ENCODE assay signal across 7 cellular contexts in the genomic region with DNA sequence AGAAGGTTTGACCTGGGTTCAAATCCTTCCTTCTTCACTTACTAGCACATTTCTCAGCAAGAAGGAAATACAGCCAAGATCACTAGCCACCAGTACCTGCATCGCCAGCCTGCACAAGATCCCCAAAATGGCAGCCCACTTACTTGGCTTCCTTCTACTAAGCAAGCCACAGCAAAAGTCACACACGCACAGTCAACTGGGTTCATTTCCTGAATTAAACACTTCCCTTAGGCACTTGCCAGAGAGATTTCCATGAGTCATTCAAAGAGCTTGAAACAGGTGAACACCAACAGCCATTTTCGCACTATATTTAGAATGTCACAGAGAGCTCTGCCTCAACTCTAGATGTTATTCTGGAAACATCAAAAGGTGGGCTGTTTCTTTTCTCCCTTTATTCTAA. TPM values are rescaled to one million over a fixed set of nuclear protein-coding genes. Genes with fewer than 3 reads are reported as not detected.
DNase-seq lines count a peak whose midpoint lies in the region; ATAC-seq, FAIRE-seq and TF ChIP-seq lines count a peak whose summit lies in the region.

No MANE protein-coding gene starts in this region.

- H3K36me3 Mint-ChIP-seq in activated T-helper 2 cell treated with anti-CD3 and anti-CD28 coated beads, Interferon-gamma antibody, Interleukin-2, Interleukin-4, amounts not matched to agents 10 μg/mL and 5 μg/mL and 100 μg/mL, durations not matched to agents 14 hours and 24 hours and 36 hours (ENCODE audit: low read depth): peaks cover 9% of the 10 kb centered on the region

- ATAC-seq in HG03565 (IDR thresholded peaks at IDR 0.05; ENCODE audit: unreplicated experiment): peak; percentile 47
- no peak for ATAC-seq in K562

- TF ChIP-seq EP300 in K562 (IDR thresholded peaks at IDR 0.05; ENCODE audit: low read length) (no peak), sigmoid colon (IDR thresholded peaks at IDR 0.05) (no peak)

- H3K27ac Mint-ChIP-seq in activated T-helper 2 cell treated with anti-CD3 and anti-CD28 coated beads, Interferon-gamma antibody, Interleukin-2, Interleukin-4, amounts not matched to agents 10 μg/mL and 5 μg/mL and 100 μg/mL, durations not matched to agents 14 hours and 24 hours and 36 hours: no peak overlapping the region

- peak; percentile 69 for DNase-seq in GM13977 (ENCODE audit: low spot score)
- DNase-seq in K562 (ENCODE audit: extremely low read depth in 1 of 4, low spot score in 3 of 4): no peak
- DNase-seq in sigmoid colon: no peak
- DNase-seq in activated T-helper 2 cell treated with anti-CD3 and anti-CD28 coated beads, Interferon-gamma antibody, Interleukin-2, Interleukin-4, amounts not matched to agents 10 μg/mL and 5 μg/mL and 100 μg/mL, durations not matched to agents 14 hours and 24 hours and 36 hours (ENCODE audit: low spot score): no peak
- DNase-seq in islet precursor cell: no peak
- DNase-seq in NCI-H2227 treated with DMSO at 0.1 percent for 48 hours (lab: John Stamatoyannopoulos, UW): no peak

- H3K9me1 ChIP-seq in K562 (ENCODE audit: control insufficient read depth, insufficient read depth, low read length): no peaks in the 10 kb centered on the region

- H3K9ac ChIP-seq in K562 (ENCODE audit: insufficient read depth in 1 of 2, low read depth in 2 of 2, low read length in 2 of 2): no peak overlapping the region

- no peak for TF ChIP-seq RAD21 in K562 (CRISPR knock-in tag; conservative IDR thresholded peaks at IDR 0.05 in 1 of 2, IDR thresholded peaks at IDR 0.05 in 1 of 2)

- POLR2A ChIA-PET in K562 (lab: Yijun Ruan, JAX): no interaction called here

- H3K4me3 ChIP-seq in K562 (no peak overlapping the region), sigmoid colon (no peak overlapping the region)

- H3K4me1 Mint-ChIP-seq in activated T-helper 2 cell treated with anti-CD3 and anti-CD28 coated beads, Interferon-gamma antibody, Interleukin-2, Interleukin-4, amounts not matched to agents 10 μg/mL and 5 μg/mL and 100 μg/mL, durations not matched to agents 14 hours and 24 hours and 36 hours (ENCODE audit: low read depth): peaks cover 21% of the 10 kb centered on the region

- intact Hi-C loops in K562 (cut with micrococcal nuclease): no loop called here
- intact Hi-C loops in sigmoid colon (cut with DNase I): no loop called here
- intact Hi-C loops in activated T-helper 2 cell treated with anti-CD3 and anti-CD28 coated beads, Interferon-gamma antibody, Interleukin-2, Interleukin-4, amounts not matched to agents 10 μg/mL and 5 μg/mL and 100 μg/mL, durations not matched to agents 14 hours and 24 hours and 36 hours (cut with micrococcal nuclease): no loop called here

- H3K27ac ChIP-seq in K562 (ENCODE audit: extremely low read depth, low read depth, low read length) (no peak overlapping the region), sigmoid colon (peak overlapping the region; percentile 15 to 95 (median 82))

- no peak overlapping the region for H3K4me3 Mint-ChIP-seq in activated T-helper 2 cell treated with anti-CD3 and anti-CD28 coated beads, Interferon-gamma antibody, Interleukin-2, Interleukin-4, amounts not matched to agents 10 μg/mL and 5 μg/mL and 100 μg/mL, durations not matched to agents 14 hours and 24 hours and 36 hours (ENCODE audit: low read depth)

- H3K4me1 ChIP-seq in K562 (replicated peaks in 1 of 2; ENCODE audit: control insufficient read depth in 2 of 2, insufficient read depth in 2 of 2, low read length in 2 of 2) (no peaks in the 10 kb centered on the region), sigmoid colon (peaks cover 0 to 74% (median 66%) of the 10 kb centered on the region in 4 donors)

- H3K9me3 Mint-ChIP-seq in activated T-helper 2 cell treated with anti-CD3 and anti-CD28 coated beads, Interferon-gamma antibody, Interleukin-2, Interleukin-4, amounts not matched to agents 10 μg/mL and 5 μg/mL and 100 μg/mL, durations not matched to agents 14 hours and 24 hours and 36 hours: peaks cover 10% of the 10 kb centered on the region

- no peaks in the 10 kb centered on the region for H4K20me1 ChIP-seq in K562 (replicated peaks; ENCODE audit: control insufficient read depth, insufficient read depth, low read length)

- in situ Hi-C loops in GM13977 (cut with MboI; ENCODE audit: low pct_unique_long_range_greater_than_20kb, low sequenced_read_pairs, unreplicated experiment): no loop called here
- in situ Hi-C loops in K562 (cut with MboI): no loop called here

- CTCF ChIA-PET in K562 (lab: Yijun Ruan, JAX; ENCODE audit: low intra/inter-chr PET ratio): no interaction called here

- no peak for FAIRE-seq in K562 (lab: Jason Lieb, UNC)

- no peak for TF ChIP-seq CTCF in GM13977 (IDR thresholded peaks at IDR 0.05; ENCODE audit: extremely low read depth, insufficient read depth, missing control alignments)
- TF ChIP-seq CTCF in K562 (IDR thresholded peaks at IDR 0.05 in 2 of 3, conservative IDR thresholded peaks at IDR 0.05 in 1 of 3; ENCODE audit: insufficient read depth in 2 of 3, low read depth in 1 of 3, low read length in 3 of 3): no peak
- TF ChIP-seq CTCF in sigmoid colon (IDR thresholded peaks at IDR 0.05): no peak

- 5% methylated on average over 2 of the region's 3 CpGs for WGBS in K562 (ENCODE audit: insufficient coverage, low coverage, missing lambda C conversion rate)
- WGBS in sigmoid colon, 2 donors: 62 to 83% methylated on average over 3 of the region's 3 CpGs

- H3K36me3 ChIP-seq in K562 (ENCODE audit: control insufficient read depth, insufficient read depth, low read length): no peaks in the 10 kb centered on the region
- H3K36me3 ChIP-seq in sigmoid colon: no peaks in the 10 kb centered on the region

- peaks cover 6 to 47% of the 10 kb centered on the region in 2 experiments for H3K27me3 ChIP-seq in K562 (ENCODE audit: control insufficient read depth in 2 of 2, insufficient read depth in 2 of 2, low read length in 2 of 2)
- H3K27me3 ChIP-seq in sigmoid colon: no peaks in the 10 kb centered on the region

- H3K79me2 ChIP-seq in K562 (ENCODE audit: control insufficient read depth, insufficient read depth, low read length): no peaks in the 10 kb centered on the region

- no TSS peak for BruUV-seq in K562 (replicated peaks; lab: Mats Ljungman, UMichigan)

- TF ChIP-seq POLR2A in K562 (conservative IDR thresholded peaks at IDR 0.05) (no peak), sigmoid colon (IDR thresholded peaks at IDR 0.05) (no peak)

- peaks cover 1% of the 10 kb centered on the region for H3K27me3 Mint-ChIP-seq in activated T-helper 2 cell treated with anti-CD3 and anti-CD28 coated beads, Interferon-gamma antibody, Interleukin-2, Interleukin-4, amounts not matched to agents 10 μg/mL and 5 μg/mL and 100 μg/mL, durations not matched to agents 14 hours and 24 hours and 36 hours (ENCODE audit: low read depth)

- H3K9me3 ChIP-seq in K562 (replicated peaks; ENCODE audit: control insufficient read depth, insufficient read depth, low read depth, low read length): no peaks in the 10 kb centered on the region
- no peaks in the 10 kb centered on the region for H3K9me3 ChIP-seq in sigmoid colon

- H3K4me2 ChIP-seq in K562 (ENCODE audit: insufficient read depth, low read length): no peak overlapping the region

- H2AFZ ChIP-seq in K562 (ENCODE audit: low read depth, low read length): no peak overlapping the region

TF ChIP-seq in K562, 482 proteins besides CTCF, POLR2A, EP300 and RAD21:
- TF ChIP-seq ZNF583 (CRISPR knock-in tag; IDR thresholded peaks at IDR 0.05): no peak
- no peak for TF ChIP-seq PTTG1 (tag; IDR thresholded peaks at IDR 0.05; ENCODE audit: low read depth)
- TF ChIP-seq NFE2 (IDR thresholded peaks at IDR 0.05; ENCODE audit: low read depth): 0 out of 2 replicates have a peak, but pooled peaks have one; percentile 8
TF ChIP-seq in K562: peak in this region for 1.

RNA-seq across cellular contexts. Expression of gene MGLL, which starts 42.6 kb away (rescaled TPM):
- not detected in 2 replicates for total RNA-seq in K562 (2011; cell fraction: chromatin; rRNA removed; ENCODE audit: low replicate concordance)
- total RNA-seq in K562 (2011; cell fraction: nucleolus; rRNA removed): 0.13 TPM in 1 of 2 replicates, not detected in the other
- 0.61 TPM in 1 of 2 replicates, not detected in the other for total RNA-seq in K562 (2011; cell fraction: nucleoplasm; rRNA removed)
- total RNA-seq in K562 (2014; rRNA removed) (0.32 TPM in 1 of 2 replicates, not detected in the other), K562 (2014; rRNA removed; fragmentation: Illumina TruSeq; extraction: Trizol) (not detected in 2 replicates), K562 (2015; rRNA removed; fragmentation: Illumina TruSeq; extraction: Trizol) (not detected in 2 replicates), K562 (2021) (0.18 and 0.60 TPM in 2 replicates), sigmoid colon (10 to 100 TPM; 24.7 to 46.8 (median 35.5) TPM)
- polyA plus RNA-seq in K562 (2011; rRNA removed) (not detected in 2 replicates), K562 (2014; fragmentation: Illumina TruSeq; extraction: Trizol) (not detected in 2 replicates), K562 (2014; fragmentation: Nextera tagmentation; extraction: Ambion mirVana) (not detected), K562 (2014; rRNA removed) (0.12 TPM in 1 of 2 replicates, not detected in the other), sigmoid colon (100 to 1,000 TPM; 110 to 220 (median 142) TPM)
- polyA plus RNA-seq in K562 (2011; cell fraction: cytosol; rRNA removed): not detected in 2 replicates
- polyA plus RNA-seq in K562 (2011; cell fraction: nucleus; rRNA removed): not detected in 2 replicates
- polyA plus RNA-seq in K562 (2012): 0.09 TPM in 1 of 2 replicates, not detected in the other
- not detected in 2 replicates for polyA minus RNA-seq in K562 (2011; rRNA and poly(A)+ RNA removed)
- not detected in 2 replicates for polyA minus RNA-seq in K562 (2011; cell fraction: cytosol; rRNA and poly(A)+ RNA removed)
- 0.13 and 0.33 TPM in 2 replicates for polyA minus RNA-seq in K562 (2011; cell fraction: nucleus; rRNA and poly(A)+ RNA removed)
- total RNA-seq in activated T-helper 2 cell treated with anti-CD3 and anti-CD28 coated beads, Interferon-gamma antibody, Interleukin-2, Interleukin-4, amounts not matched to agents 10 μg/mL and 5 μg/mL and 100 μg/mL, durations not matched to agents 14 hours and 24 hours and 36 hours: 6.5 and 6.6 TPM in 2 replicates
